8 cellular contexts compared by ENCODE assay signal in genomic region chr6:158654498-158654897, GRCh38.
A peak's percentile ranks its signal among the peaks of the same experiment; 100 is the strongest.
DNase-seq lines count a peak whose midpoint lies in the region; ATAC-seq and TF ChIP-seq lines count a peak whose summit lies in the region.

No MANE protein-coding gene starts in this region.

- ATAC-seq in GM21390 (IDR thresholded peaks at IDR 0.05; ENCODE audit: unreplicated experiment), result no peak

- in situ Hi-C loops in GM13977 (cut with MboI; ENCODE audit: low pct_unique_long_range_greater_than_20kb, low sequenced_read_pairs, unreplicated experiment), result no loop called here

- H3K4me3 ChIP-seq in skin epidermis, result no peak overlapping the region

- no peak for TF ChIP-seq CTCF in GM13977 (IDR thresholded peaks at IDR 0.05; ENCODE audit: extremely low read depth, insufficient read depth, missing control alignments)

- DNase-seq in Ammon's horn (ENCODE audit: low spot score) (peak; percentile 87), MV-4-11 (lab: John Stamatoyannopoulos, UW) (peak; percentile 66), amygdala (lab: John Stamatoyannopoulos, UW) (peak in 35 of 56 donors; percentile 5 to 70 (median 32)), hypothalamus (lab: John Stamatoyannopoulos, UW) (peak in 37 of 51 donors; percentile 10 to 83 (median 40)), GM13977 (ENCODE audit: low spot score) (no peak), GOT3 (lab: John Stamatoyannopoulos, UW) (no peak)

- peak overlapping the region in 19 of 21 experiments; percentile 4 to 84 (median 61) for H3K27ac ChIP-seq in skin epidermis

Comparison
In these comparisons a context has a peak if more than half of its experiments do, and no peak if none do; other contexts are left out.
1. DNase-seq: peak in Ammon's horn (single experiment), MV-4-11 (single experiment), amygdala (35 of 56) and hypothalamus (37 of 51); none in GM13977 (single experiment) and GOT3 (single experiment).